Comparison of ENCODE assay signal across 22 cellular contexts in the genomic region with DNA sequence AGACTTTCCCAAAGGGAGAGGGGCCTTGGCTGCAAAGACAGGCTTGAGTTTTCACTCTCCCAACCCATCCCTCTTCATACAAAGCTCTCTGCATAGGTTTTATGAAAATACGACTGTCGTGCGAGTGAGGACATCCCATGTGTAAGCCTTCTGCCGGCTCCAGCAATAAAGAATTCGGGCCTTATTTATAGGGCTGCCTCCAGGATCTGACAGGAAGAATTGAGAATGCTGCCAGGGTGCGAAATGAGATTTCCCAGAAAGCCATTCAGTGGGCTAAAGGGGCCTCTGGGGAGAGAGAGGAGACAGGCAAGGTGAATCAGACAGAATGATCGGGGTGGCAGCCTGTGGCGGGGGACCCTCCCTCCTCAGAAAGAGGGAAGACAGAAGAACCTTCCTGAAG.
"Had no signal": no experiment of that assay in that cellular context is flagged by ENCODE, and none has a peak within 500 bp of the region (broad histone marks: within the 10 kb centered on the region; RNA-seq: fewer than 3 reads in every experiment).

No MANE protein-coding gene starts in this region.

- H3K36me3 ChIP-seq: adrenal gland, breast epithelium, MG63, Peyer's patch, SJCRH30 had no signal

- H3K4me3 Mint-ChIP-seq: activated CD8-positive, alpha-beta T cell treated with anti-CD3 and anti-CD28 coated beads, Interleukin-2, amount 10 ng/mL, durations not matched to agents 7 days and 5 days; activated naive CD8-positive, alpha-beta T cell treated with anti-CD3 and anti-CD28 coated beads, Interleukin-2, amount 10 ng/mL, durations not matched to agents 7 days and 5 days; T-helper 1 cell treated with Interleukin-12 subunit alpha and Interleukin-12 subunit beta and Interleukin-4 antibody, amounts not matched to agents 30 μg/mL and 1 μg/mL, for 36 hours had no signal

- H3K4me1 Mint-ChIP-seq: activated naive CD8-positive, alpha-beta T cell treated with anti-CD3 and anti-CD28 coated beads, Interleukin-2, amount 10 ng/mL, durations not matched to agents 7 days and 5 days had no signal

- H3K4me3 ChIP-seq: adrenal gland, breast epithelium, MG63, Peyer's patch, SJCRH30 had no signal

- H3K27me3 Mint-ChIP-seq: activated naive CD8-positive, alpha-beta T cell treated with anti-CD3 and anti-CD28 coated beads, Interleukin-2, amount 10 ng/mL, durations not matched to agents 7 days and 5 days had no signal

- H3K27me3 ChIP-seq: adrenal gland, breast epithelium, MG63, Peyer's patch had no signal

- ATAC-seq: activated CD4-positive, CD25-positive, alpha-beta regulatory T cell treated with anti-CD3 and anti-CD28 coated beads, Interleukin-2, amount 50 U/mL, for 24 hours; activated CD8-positive, alpha-beta T cell treated with anti-CD3 and anti-CD28 coated beads, Interleukin-2, amount 10 ng/mL, durations not matched to agents 7 days and 5 days had no signal

- H3K9me3 Mint-ChIP-seq: activated naive CD8-positive, alpha-beta T cell treated with anti-CD3 and anti-CD28 coated beads, Interleukin-2, amount 10 ng/mL, durations not matched to agents 7 days and 5 days had no signal

- H3K9me3 ChIP-seq: adrenal gland, MG63, Peyer's patch, SJCRH30 had no signal

- H3K27ac ChIP-seq: adrenal gland, Peyer's patch, RWPE1, SJCRH30 had no signal

- H3K4me1 ChIP-seq: adrenal gland, breast epithelium, Peyer's patch, SJCRH30 had no signal

- H3K36me3 Mint-ChIP-seq: activated naive CD8-positive, alpha-beta T cell treated with anti-CD3 and anti-CD28 coated beads, Interleukin-2, amount 10 ng/mL, durations not matched to agents 7 days and 5 days had no signal

- DNase-seq: activated CD4-positive, alpha-beta T cell treated with anti-CD3 and anti-CD28 coated beads for 4 hours; activated CD8-positive, alpha-beta memory T cell treated with anti-CD3 and anti-CD28 coated beads, Interleukin-2, amount 50 U/mL, for 48 hours; activated CD8-positive, alpha-beta T cell treated with anti-CD3 and anti-CD28 coated beads, Interleukin-2, amount 10 ng/mL, durations not matched to agents 7 days and 5 days; activated naive CD4-positive, alpha-beta T cell treated with anti-CD3 and anti-CD28 coated beads, Interleukin-2, amount 50 U/mL, for 16 hours; activated naive CD8-positive, alpha-beta T cell treated with anti-CD3 and anti-CD28 coated beads, Interleukin-2, amount 10 ng/mL, durations not matched to agents 7 days and 5 days; activated T-cell treated with anti-CD3 and anti-CD28 coated beads, Interleukin-2, amount 50 U/mL, for 1 hour; adrenal gland; MG63; MV-4-11; NCI-H1105; NCI-H1436; NCI-H2029 treated with DMSO at 0.1 percent for 48 hours; NCI-H526 treated with DMSO at 0.1 percent for 48 hours; NK-92 treated with Interleukin-12 subunit alpha and Interleukin-12 subunit beta, amount 100 ng/mL, for 24 hours; OCI-M1; Peyer's patch; Right ventricle myocardium superior; SJCRH30 had no signal

- H3K27ac Mint-ChIP-seq: activated CD8-positive, alpha-beta T cell treated with anti-CD3 and anti-CD28 coated beads, Interleukin-2, amount 10 ng/mL, durations not matched to agents 7 days and 5 days; activated naive CD8-positive, alpha-beta T cell treated with anti-CD3 and anti-CD28 coated beads, Interleukin-2, amount 10 ng/mL, durations not matched to agents 7 days and 5 days; T-helper 1 cell treated with Interleukin-12 subunit alpha and Interleukin-12 subunit beta and Interleukin-4 antibody, amounts not matched to agents 30 μg/mL and 1 μg/mL, for 36 hours had no signal
